1 cellular context compared by ENCODE assay signal in genomic region chr21:36858320-36858957, GRCh38.
TF ChIP-seq lines count a peak whose summit lies in the region.

No MANE protein-coding gene starts in this region.

TF ChIP-seq in HepG2, 621 proteins besides CTCF, POLR2A, EP300 and RAD21 (continued from another document and continues in another):
- TF ChIP-seq ZHX2 (IDR thresholded peaks at IDR 0.05; ENCODE audit: low read depth): no peak
- TF ChIP-seq ZHX2 (CRISPR knock-in tag; IDR thresholded peaks at IDR 0.05; ENCODE audit: borderline replicate concordance): no peak
- TF ChIP-seq ZFP36L2 (CRISPR knock-in tag; IDR thresholded peaks at IDR 0.05): no peak
- peak; percentile 57 for TF ChIP-seq JUND (CRISPR knock-in tag; IDR thresholded peaks at IDR 0.05)
- peak; percentile 49; the same call in 1 of the 2 replicates for TF ChIP-seq ETV5 (CRISPR knock-in tag; IDR thresholded peaks at IDR 0.05; ENCODE audit: borderline replicate concordance)
- peak; percentile 48 for TF ChIP-seq HNF4A (CRISPR knock-in tag; IDR thresholded peaks at IDR 0.05)
- TF ChIP-seq, protein P1, sequence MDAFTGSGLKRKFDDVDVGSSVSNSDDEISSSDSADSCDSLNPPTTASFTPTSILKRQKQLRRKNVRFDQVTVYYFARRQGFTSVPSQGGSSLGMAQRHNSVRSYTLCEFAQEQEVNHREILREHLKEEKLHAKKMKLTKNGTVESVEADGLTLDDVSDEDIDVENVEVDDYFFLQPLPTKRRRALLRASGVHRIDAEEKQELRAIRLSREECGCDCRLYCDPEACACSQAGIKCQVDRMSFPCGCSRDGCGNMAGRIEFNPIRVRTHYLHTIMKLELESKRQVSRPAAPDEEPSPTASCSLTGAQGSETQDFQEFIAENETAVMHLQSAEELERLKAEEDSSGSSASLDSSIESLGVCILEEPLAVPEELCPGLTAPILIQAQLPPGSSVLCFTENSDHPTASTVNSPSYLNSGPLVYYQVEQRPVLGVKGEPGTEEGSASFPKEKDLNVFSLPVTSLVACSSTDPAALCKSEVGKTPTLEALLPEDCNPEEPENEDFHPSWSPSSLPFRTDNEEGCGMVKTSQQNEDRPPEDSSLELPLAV (CRISPR knock-in tag; conservative IDR thresholded peaks at IDR 0.05; ENCODE audit: low read depth): no peak
- no peak for TF ChIP-seq ISX (CRISPR knock-in tag; conservative IDR thresholded peaks at IDR 0.05)
- TF ChIP-seq DR1 (CRISPR knock-in tag; IDR thresholded peaks at IDR 0.05): no peak
- no peak for TF ChIP-seq ZNF672 (CRISPR knock-in tag; IDR thresholded peaks at IDR 0.05)
- peak; percentile 25; the same call in 1 of the 2 replicates for TF ChIP-seq THRA (CRISPR knock-in tag; IDR thresholded peaks at IDR 0.05; ENCODE audit: borderline replicate concordance)
- TF ChIP-seq NAIF1 (CRISPR knock-in tag; IDR thresholded peaks at IDR 0.05; ENCODE audit: borderline replicate concordance): no peak
- TF ChIP-seq ZNF850 (CRISPR knock-in tag; conservative IDR thresholded peaks at IDR 0.05): no peak
- no peak for TF ChIP-seq PLRG1 (conservative IDR thresholded peaks at IDR 0.05)
- TF ChIP-seq, protein P2, sequence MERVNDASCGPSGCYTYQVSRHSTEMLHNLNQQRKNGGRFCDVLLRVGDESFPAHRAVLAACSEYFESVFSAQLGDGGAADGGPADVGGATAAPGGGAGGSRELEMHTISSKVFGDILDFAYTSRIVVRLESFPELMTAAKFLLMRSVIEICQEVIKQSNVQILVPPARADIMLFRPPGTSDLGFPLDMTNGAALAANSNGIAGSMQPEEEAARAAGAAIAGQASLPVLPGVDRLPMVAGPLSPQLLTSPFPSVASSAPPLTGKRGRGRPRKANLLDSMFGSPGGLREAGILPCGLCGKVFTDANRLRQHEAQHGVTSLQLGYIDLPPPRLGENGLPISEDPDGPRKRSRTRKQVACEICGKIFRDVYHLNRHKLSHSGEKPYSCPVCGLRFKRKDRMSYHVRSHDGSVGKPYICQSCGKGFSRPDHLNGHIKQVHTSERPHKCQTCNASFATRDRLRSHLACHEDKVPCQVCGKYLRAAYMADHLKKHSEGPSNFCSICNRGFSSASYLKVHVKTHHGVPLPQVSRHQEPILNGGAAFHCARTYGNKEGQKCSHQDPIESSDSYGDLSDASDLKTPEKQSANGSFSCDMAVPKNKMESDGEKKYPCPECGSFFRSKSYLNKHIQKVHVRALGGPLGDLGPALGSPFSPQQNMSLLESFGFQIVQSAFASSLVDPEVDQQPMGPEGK (CRISPR knock-in tag; IDR thresholded peaks at IDR 0.05): peak; percentile 20; the same call in 1 of the 2 replicates
- TF ChIP-seq ARHGAP35 (CRISPR knock-in tag; IDR thresholded peaks at IDR 0.05; ENCODE audit: borderline replicate concordance): no peak
- TF ChIP-seq SMARCC2 (IDR thresholded peaks at IDR 0.05): no peak
- no peak for TF ChIP-seq SIN3B (IDR thresholded peaks at IDR 0.05; ENCODE audit: low read length)
- TF ChIP-seq CEBPG (CRISPR knock-in tag; IDR thresholded peaks at IDR 0.05): peak; percentile 56; the same call in 1 of the 2 replicates
- no peak for TF ChIP-seq MEF2D (CRISPR knock-in tag; IDR thresholded peaks at IDR 0.05)
- no peak for TF ChIP-seq ZC3H4 (CRISPR knock-in tag; IDR thresholded peaks at IDR 0.05; ENCODE audit: borderline replicate concordance)
- TF ChIP-seq ERF (CRISPR knock-in tag; IDR thresholded peaks at IDR 0.05): peak; percentile 21; the same call in 1 of the 2 replicates
- no peak for TF ChIP-seq ETV6 (CRISPR knock-in tag; conservative IDR thresholded peaks at IDR 0.05)
- TF ChIP-seq RFX5 (IDR thresholded peaks at IDR 0.05; ENCODE audit: low read depth, low read length): no peak
- TF ChIP-seq POGK (CRISPR knock-in tag; conservative IDR thresholded peaks at IDR 0.05): no peak
- TF ChIP-seq, protein P3, sequence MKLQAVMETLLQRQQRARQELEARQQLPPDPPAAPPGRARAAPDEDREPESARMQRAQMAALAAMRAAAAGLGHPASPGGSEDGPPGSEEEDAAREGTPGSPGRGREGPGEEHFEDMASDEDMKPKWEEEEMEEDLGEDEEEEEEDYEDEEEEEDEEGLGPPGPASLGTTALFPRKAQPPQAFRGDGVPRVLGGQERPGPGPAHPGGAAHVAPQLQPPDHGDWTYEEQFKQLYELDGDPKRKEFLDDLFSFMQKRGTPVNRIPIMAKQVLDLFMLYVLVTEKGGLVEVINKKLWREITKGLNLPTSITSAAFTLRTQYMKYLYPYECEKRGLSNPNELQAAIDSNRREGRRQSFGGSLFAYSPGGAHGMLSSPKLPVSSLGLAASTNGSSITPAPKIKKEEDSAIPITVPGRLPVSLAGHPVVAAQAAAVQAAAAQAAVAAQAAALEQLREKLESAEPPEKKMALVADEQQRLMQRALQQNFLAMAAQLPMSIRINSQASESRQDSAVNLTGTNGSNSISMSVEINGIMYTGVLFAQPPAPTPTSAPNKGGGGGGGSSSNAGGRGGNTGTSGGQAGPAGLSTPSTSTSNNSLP (IDR thresholded peaks at IDR 0.05; ENCODE audit: low read depth, low read length): peak; percentile 53; the same call in 1 of the 2 replicates
- TF ChIP-seq ZNF512B (CRISPR knock-in tag; IDR thresholded peaks at IDR 0.05; ENCODE audit: borderline replicate concordance): no peak
- TF ChIP-seq ZNF460 (CRISPR knock-in tag; IDR thresholded peaks at IDR 0.05; ENCODE audit: borderline replicate concordance): no peak
- peak; percentile 41 for TF ChIP-seq MIXL1 (CRISPR knock-in tag; IDR thresholded peaks at IDR 0.05)
- no peak for TF ChIP-seq ZNF713 (CRISPR knock-in tag; IDR thresholded peaks at IDR 0.05)
- TF ChIP-seq ZNF230 (CRISPR knock-in tag; IDR thresholded peaks at IDR 0.05): no peak
- 0 out of 2 replicates have a peak, but pooled peaks have one; percentile 27 for TF ChIP-seq ZNF331 (CRISPR knock-in tag; IDR thresholded peaks at IDR 0.05)
- TF ChIP-seq, protein P4, sequence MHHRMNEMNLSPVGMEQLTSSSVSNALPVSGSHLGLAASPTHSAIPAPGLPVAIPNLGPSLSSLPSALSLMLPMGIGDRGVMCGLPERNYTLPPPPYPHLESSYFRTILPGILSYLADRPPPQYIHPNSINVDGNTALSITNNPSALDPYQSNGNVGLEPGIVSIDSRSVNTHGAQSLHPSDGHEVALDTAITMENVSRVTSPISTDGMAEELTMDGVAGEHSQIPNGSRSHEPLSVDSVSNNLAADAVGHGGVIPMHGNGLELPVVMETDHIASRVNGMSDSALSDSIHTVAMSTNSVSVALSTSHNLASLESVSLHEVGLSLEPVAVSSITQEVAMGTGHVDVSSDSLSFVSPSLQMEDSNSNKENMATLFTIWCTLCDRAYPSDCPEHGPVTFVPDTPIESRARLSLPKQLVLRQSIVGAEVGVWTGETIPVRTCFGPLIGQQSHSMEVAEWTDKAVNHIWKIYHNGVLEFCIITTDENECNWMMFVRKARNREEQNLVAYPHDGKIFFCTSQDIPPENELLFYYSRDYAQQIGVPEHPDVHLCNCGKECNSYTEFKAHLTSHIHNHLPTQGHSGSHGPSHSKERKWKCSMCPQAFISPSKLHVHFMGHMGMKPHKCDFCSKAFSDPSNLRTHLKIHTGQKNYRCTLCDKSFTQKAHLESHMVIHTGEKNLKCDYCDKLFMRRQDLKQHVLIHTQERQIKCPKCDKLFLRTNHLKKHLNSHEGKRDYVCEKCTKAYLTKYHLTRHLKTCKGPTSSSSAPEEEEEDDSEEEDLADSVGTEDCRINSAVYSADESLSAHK (CRISPR knock-in tag; IDR thresholded peaks at IDR 0.05; ENCODE audit: borderline replicate concordance): no peak
- TF ChIP-seq ZNF614 (CRISPR knock-in tag; IDR thresholded peaks at IDR 0.05; ENCODE audit: borderline replicate concordance): no peak
- TF ChIP-seq ZNF75D (CRISPR knock-in tag; IDR thresholded peaks at IDR 0.05; ENCODE audit: borderline replicate concordance): no peak
- peak; percentile 88 for TF ChIP-seq FOXP4 (CRISPR knock-in tag; IDR thresholded peaks at IDR 0.05)
- no peak for TF ChIP-seq YEATS2 (CRISPR knock-in tag; IDR thresholded peaks at IDR 0.05; ENCODE audit: borderline replicate concordance)
- TF ChIP-seq ZBTB1 (CRISPR knock-in tag; IDR thresholded peaks at IDR 0.05; ENCODE audit: borderline replicate concordance): no peak
- TF ChIP-seq SALL1 (CRISPR knock-in tag; IDR thresholded peaks at IDR 0.05): peak; percentile 93
- no peak for TF ChIP-seq DNMT1 (CRISPR knock-in tag; IDR thresholded peaks at IDR 0.05)
